1 cellular context compared by ENCODE assay signal in genomic region chr17:59837362-59838195, GRCh38.
TF ChIP-seq lines count a peak whose summit lies in the region.

No MANE protein-coding gene starts in this region.

TF ChIP-seq in HEK293, 187 proteins besides CTCF, POLR2A, EP300 and RAD21 (continued from another document and continues in another):
- no peak for TF ChIP-seq ZNF645 (tag by site-specific recombination; IDR thresholded peaks at IDR 0.05)
- TF ChIP-seq ZNF692 (tag by site-specific recombination; IDR thresholded peaks at IDR 0.05), result peak; percentile 78
- no peak for TF ChIP-seq ZNF148 (tag by site-specific recombination; IDR thresholded peaks at IDR 0.05; ENCODE audit: borderline replicate concordance)
- TF ChIP-seq MZF1 (tag by site-specific recombination; IDR thresholded peaks at IDR 0.05; ENCODE audit: borderline replicate concordance), result no peak
- TF ChIP-seq, protein P1, sequence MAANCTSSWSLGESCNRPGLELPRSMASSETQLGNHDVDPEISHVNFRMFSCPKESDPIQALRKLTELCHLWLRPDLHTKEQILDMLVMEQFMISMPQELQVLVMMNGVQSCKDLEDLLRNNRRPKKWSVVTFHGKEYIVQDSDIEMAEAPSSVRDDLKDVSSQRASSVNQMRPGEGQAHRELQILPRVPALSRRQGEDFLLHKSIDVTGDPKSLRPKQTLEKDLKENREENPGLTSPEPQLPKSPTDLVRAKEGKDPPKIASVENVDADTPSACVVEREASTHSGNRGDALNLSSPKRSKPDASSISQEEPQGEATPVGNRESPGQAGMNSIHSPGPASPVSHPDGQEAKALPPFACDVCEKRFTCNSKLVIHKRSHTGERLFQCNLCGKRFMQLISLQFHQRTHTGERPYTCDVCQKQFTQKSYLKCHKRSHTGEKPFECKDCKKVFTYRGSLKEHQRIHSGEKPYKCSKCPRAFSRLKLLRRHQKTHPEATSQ (tag by site-specific recombination; IDR thresholded peaks at IDR 0.05), result no peak
- TF ChIP-seq ZNF10 (tag by site-specific recombination; IDR thresholded peaks at IDR 0.05), result no peak
- TF ChIP-seq, protein P2, sequence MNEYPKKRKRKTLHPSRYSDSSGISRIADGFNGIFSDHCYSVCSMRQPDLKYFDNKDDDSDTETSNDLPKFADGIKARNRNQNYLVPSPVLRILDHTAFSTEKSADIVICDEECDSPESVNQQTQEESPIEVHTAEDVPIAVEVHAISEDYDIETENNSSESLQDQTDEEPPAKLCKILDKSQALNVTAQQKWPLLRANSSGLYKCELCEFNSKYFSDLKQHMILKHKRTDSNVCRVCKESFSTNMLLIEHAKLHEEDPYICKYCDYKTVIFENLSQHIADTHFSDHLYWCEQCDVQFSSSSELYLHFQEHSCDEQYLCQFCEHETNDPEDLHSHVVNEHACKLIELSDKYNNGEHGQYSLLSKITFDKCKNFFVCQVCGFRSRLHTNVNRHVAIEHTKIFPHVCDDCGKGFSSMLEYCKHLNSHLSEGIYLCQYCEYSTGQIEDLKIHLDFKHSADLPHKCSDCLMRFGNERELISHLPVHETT (tag by site-specific recombination; IDR thresholded peaks at IDR 0.05), result 0 out of 2 replicates have a peak, but pooled peaks have one; percentile 61
- no peak for TF ChIP-seq ZSCAN16 (tag by site-specific recombination; IDR thresholded peaks at IDR 0.05)
- no peak for TF ChIP-seq ZNF544 (tag by site-specific recombination; IDR thresholded peaks at IDR 0.05)
- TF ChIP-seq ZNF223 (tag by site-specific recombination; IDR thresholded peaks at IDR 0.05), result no peak
- TF ChIP-seq ZNF514 (tag by site-specific recombination; IDR thresholded peaks at IDR 0.05), result no peak
- TF ChIP-seq ZNF239 (tag by site-specific recombination; IDR thresholded peaks at IDR 0.05), result no peak
- no peak for TF ChIP-seq ZNF571 (tag by site-specific recombination; IDR thresholded peaks at IDR 0.05)
- TF ChIP-seq, protein P3, sequence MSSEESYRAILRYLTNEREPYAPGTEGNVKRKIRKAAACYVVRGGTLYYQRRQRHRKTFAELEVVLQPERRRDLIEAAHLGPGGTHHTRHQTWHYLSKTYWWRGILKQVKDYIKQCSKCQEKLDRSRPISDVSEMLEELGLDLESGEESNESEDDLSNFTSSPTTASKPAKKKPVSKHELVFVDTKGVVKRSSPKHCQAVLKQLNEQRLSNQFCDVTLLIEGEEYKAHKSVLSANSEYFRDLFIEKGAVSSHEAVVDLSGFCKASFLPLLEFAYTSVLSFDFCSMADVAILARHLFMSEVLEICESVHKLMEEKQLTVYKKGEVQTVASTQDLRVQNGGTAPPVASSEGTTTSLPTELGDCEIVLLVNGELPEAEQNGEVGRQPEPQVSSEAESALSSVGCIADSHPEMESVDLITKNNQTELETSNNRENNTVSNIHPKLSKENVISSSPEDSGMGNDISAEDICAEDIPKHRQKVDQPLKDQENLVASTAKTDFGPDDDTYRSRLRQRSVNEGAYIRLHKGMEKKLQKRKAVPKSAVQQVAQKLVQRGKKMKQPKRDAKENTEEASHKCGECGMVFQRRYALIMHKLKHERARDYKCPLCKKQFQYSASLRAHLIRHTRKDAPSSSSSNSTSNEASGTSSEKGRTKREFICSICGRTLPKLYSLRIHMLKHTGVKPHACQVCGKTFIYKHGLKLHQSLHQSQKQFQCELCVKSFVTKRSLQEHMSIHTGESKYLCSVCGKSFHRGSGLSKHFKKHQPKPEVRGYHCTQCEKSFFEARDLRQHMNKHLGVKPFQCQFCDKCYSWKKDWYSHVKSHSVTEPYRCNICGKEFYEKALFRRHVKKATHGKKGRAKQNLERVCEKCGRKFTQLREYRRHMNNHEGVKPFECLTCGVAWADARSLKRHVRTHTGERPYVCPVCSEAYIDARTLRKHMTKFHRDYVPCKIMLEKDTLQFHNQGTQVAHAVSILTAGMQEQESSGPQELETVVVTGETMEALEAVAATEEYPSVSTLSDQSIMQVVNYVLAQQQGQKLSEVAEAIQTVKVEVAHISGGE (tag by site-specific recombination; conservative IDR thresholded peaks at IDR 0.05; ENCODE audit: low read depth), result peak; percentile 25; the same call in 1 of the 2 replicates
- TF ChIP-seq, protein P4, sequence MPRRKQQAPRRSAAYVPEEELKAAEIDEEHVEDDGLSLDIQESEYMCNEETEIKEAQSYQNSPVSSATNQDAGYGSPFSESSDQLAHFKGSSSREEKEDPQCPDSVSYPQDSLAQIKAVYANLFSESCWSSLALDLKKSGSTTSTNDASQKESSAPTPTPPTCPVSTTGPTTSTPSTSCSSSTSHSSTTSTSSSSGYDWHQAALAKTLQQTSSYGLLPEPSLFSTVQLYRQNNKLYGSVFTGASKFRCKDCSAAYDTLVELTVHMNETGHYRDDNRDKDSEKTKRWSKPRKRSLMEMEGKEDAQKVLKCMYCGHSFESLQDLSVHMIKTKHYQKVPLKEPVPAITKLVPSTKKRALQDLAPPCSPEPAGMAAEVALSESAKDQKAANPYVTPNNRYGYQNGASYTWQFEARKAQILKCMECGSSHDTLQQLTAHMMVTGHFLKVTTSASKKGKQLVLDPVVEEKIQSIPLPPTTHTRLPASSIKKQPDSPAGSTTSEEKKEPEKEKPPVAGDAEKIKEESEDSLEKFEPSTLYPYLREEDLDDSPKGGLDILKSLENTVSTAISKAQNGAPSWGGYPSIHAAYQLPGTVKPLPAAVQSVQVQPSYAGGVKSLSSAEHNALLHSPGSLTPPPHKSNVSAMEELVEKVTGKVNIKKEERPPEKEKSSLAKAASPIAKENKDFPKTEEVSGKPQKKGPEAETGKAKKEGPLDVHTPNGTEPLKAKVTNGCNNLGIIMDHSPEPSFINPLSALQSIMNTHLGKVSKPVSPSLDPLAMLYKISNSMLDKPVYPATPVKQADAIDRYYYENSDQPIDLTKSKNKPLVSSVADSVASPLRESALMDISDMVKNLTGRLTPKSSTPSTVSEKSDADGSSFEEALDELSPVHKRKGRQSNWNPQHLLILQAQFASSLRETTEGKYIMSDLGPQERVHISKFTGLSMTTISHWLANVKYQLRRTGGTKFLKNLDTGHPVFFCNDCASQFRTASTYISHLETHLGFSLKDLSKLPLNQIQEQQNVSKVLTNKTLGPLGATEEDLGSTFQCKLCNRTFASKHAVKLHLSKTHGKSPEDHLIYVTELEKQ (tag by site-specific recombination; IDR thresholded peaks at IDR 0.05; ENCODE audit: borderline replicate concordance), result peak; percentile 46
- TF ChIP-seq ZNF791 (tag by site-specific recombination; IDR thresholded peaks at IDR 0.05), result no peak
- TF ChIP-seq ZNF311 (tag by site-specific recombination; IDR thresholded peaks at IDR 0.05; ENCODE audit: borderline replicate concordance), result no peak
- TF ChIP-seq ZSCAN4 (tag by site-specific recombination; IDR thresholded peaks at IDR 0.05), result no peak
- 0 out of 2 replicates have a peak, but pooled peaks have one; percentile 12 for TF ChIP-seq FEZF1 (tag by site-specific recombination; IDR thresholded peaks at IDR 0.05)
- TF ChIP-seq ZNF280D (tag by site-specific recombination; IDR thresholded peaks at IDR 0.05), result no peak
- TF ChIP-seq SP3 (tag by site-specific recombination; IDR thresholded peaks at IDR 0.05), result peak; percentile 78
- no peak for TF ChIP-seq ZNF214 (tag by site-specific recombination; IDR thresholded peaks at IDR 0.05; ENCODE audit: borderline replicate concordance)
- no peak for TF ChIP-seq ZNF626 (tag by site-specific recombination; IDR thresholded peaks at IDR 0.05)
- peak; percentile 22; the same call in 1 of the 2 replicates for TF ChIP-seq ZNF394 (tag by site-specific recombination; IDR thresholded peaks at IDR 0.05; ENCODE audit: borderline replicate concordance)
- no peak for TF ChIP-seq YY2 (tag by site-specific recombination; IDR thresholded peaks at IDR 0.05)
- peak; percentile 46; the same call in 1 of the 2 replicates for TF ChIP-seq KLF16 (tag by site-specific recombination; IDR thresholded peaks at IDR 0.05)
- no peak for TF ChIP-seq ZNF169 (tag by site-specific recombination; IDR thresholded peaks at IDR 0.05)
- no peak for TF ChIP-seq ZNF654 (tag by site-specific recombination; IDR thresholded peaks at IDR 0.05; ENCODE audit: low read depth)
- TF ChIP-seq HIC1 (tag by site-specific recombination; IDR thresholded peaks at IDR 0.05), result 0 out of 2 replicates have a peak, but pooled peaks have one; percentile 11
- TF ChIP-seq ZNF555 (tag by site-specific recombination; conservative IDR thresholded peaks at IDR 0.05), result no peak
- TF ChIP-seq ZNF404 (tag by site-specific recombination; IDR thresholded peaks at IDR 0.05), result no peak
- TF ChIP-seq IKZF3 (tag by site-specific recombination; IDR thresholded peaks at IDR 0.05), result peak; percentile 93
- TF ChIP-seq ZNF843 (tag by site-specific recombination; IDR thresholded peaks at IDR 0.05), result no peak
- no peak for TF ChIP-seq ZNF624 (tag by site-specific recombination; IDR thresholded peaks at IDR 0.05)
- TF ChIP-seq ZNF792 (tag by site-specific recombination; IDR thresholded peaks at IDR 0.05), result no peak
- TF ChIP-seq MYNN (tag by site-specific recombination; IDR thresholded peaks at IDR 0.05; ENCODE audit: borderline replicate concordance), result no peak
- TF ChIP-seq ZNF433 (tag by site-specific recombination; IDR thresholded peaks at IDR 0.05; ENCODE audit: low read depth), result no peak
